In the genomic region with DNA sequence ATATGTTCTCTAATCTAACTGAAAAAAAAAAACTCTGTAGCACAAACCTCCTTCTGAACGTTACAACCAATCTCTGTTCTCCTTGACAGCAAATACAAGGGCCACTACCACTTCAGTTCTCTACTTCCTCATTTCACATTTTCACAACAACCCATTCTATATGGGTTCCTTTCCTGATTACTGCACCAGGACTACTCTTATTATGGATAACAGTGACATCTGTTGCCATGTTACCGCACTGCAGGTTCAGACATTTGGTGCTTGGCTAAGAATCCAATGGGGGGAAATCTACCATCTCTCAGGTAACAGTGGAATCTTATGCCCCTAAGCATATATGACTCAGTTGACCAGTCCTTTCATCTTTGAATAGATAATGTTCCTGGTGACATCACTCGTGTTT, we compare ENCODE assay signal across 11 cellular contexts. TPM values are rescaled to one million over a fixed set of nuclear protein-coding genes. Genes with fewer than 3 reads are reported as not detected.
DNase-seq lines count a peak whose midpoint lies in the region; ATAC-seq and TF ChIP-seq lines count a peak whose summit lies in the region.
"Had no signal": no experiment of that assay in that cellular context is flagged by ENCODE, and none has a peak within 500 bp of the region (broad histone marks: within the 10 kb centered on the region; RNA-seq: fewer than 3 reads in every experiment).

No MANE protein-coding gene starts in this region.

- CTCF ChIA-PET in activated B cell treated with CpG ODN at 0.5 μM for 24 hours (lab: Charles Lee), result no interaction called here

- no peaks in the 10 kb centered on the region for H3K36me3 Mint-ChIP-seq in activated B cell treated with CpG ODN at 0.5 μM for 24 hours (ENCODE audit: low read depth)

- in situ Hi-C loops in KBM-7 (cut with MboI; ENCODE audit: low pct_unique_long_range_greater_than_20kb, low sequenced_read_pairs), result no loop called here

- DNase-seq in NCI-H1105 treated with DMSO at 0.1 percent for 48 hours (lab: John Stamatoyannopoulos, UW) (peak; percentile 13), NCI-H1105 (lab: John Stamatoyannopoulos, UW) (no peak), KBM-7 (peak; percentile 91), activated B cell treated with CpG ODN at 0.5 μM for 24 hours (no peak), medulla oblongata (ENCODE audit: extremely low spot score) (peak; percentile 35), T-helper 2 cell (no peak)

- TF ChIP-seq CTCF in activated B cell treated with CpG ODN at 0.5 μM for 24 hours (IDR thresholded peaks at IDR 0.05), result no peak

- H3K9me3 Mint-ChIP-seq in activated B cell treated with CpG ODN at 0.5 μM for 24 hours, result peaks cover 3% of the 10 kb centered on the region

- peaks cover 22% of the 10 kb centered on the region for H3K27me3 Mint-ChIP-seq in activated B cell treated with CpG ODN at 0.5 μM for 24 hours

- H3K4me3 Mint-ChIP-seq in activated B cell treated with CpG ODN at 0.5 μM for 24 hours, result no peak overlapping the region
- H3K4me3 Mint-ChIP-seq: IgD-negative memory B cell had no signal

- intact Hi-C loops in activated B cell treated with CpG ODN at 0.5 μM for 24 hours (cut with micrococcal nuclease), result no loop called here

- no peak overlapping the region for H3K27ac Mint-ChIP-seq in activated B cell treated with CpG ODN at 0.5 μM for 24 hours
- H3K27ac Mint-ChIP-seq: IgD-negative memory B cell had no signal

- ATAC-seq in activated B cell treated with CpG ODN at 0.5 μM for 24 hours (ENCODE audit: low read depth) (peak; percentile 45), HG03565 (IDR thresholded peaks at IDR 0.05; ENCODE audit: unreplicated experiment) (no peak), HG02610 (IDR thresholded peaks at IDR 0.05; ENCODE audit: unreplicated experiment) (no peak)

- H3K4me1 Mint-ChIP-seq in activated B cell treated with CpG ODN at 0.5 μM for 24 hours, result peaks cover 4% of the 10 kb centered on the region

- POLR2A ChIA-PET in activated B cell treated with CpG ODN at 0.5 μM for 24 hours (lab: Charles Lee), result no interaction called here

RNA-seq across cellular contexts. Expression of a gene that starts 11.6 kb away (rescaled TPM):
- total RNA-seq in activated B cell treated with CpG ODN at 0.5 μM for 24 hours, result 0.20 and 0.27 TPM in 2 replicates
- total RNA-seq: renal cortical epithelial cell had no signal

RNA-seq across cellular contexts. Expression of a gene that starts 22.4 kb away (rescaled TPM):
- total RNA-seq in activated B cell treated with CpG ODN at 0.5 μM for 24 hours, result 0.12 TPM in 1 of 2 replicates, not detected in the other
- total RNA-seq: temporal lobe had no signal

RNA-seq across cellular contexts. Expression of a gene that starts 31.7 kb away (rescaled TPM):
- 0.49 TPM in 1 of 2 replicates, not detected in the other for total RNA-seq in activated B cell treated with CpG ODN at 0.5 μM for 24 hours

RNA-seq across cellular contexts. Expression of a gene that starts 59.6 kb away (rescaled TPM):
- total RNA-seq in activated B cell treated with CpG ODN at 0.5 μM for 24 hours, result not detected in 2 replicates
- total RNA-seq: renal cortical epithelial cell had no signal

Comparison
In these comparisons a context has a peak if more than half of its experiments do, and no peak if none do; other contexts are left out.
1. DNase-seq: peak in NCI-H1105 treated with DMSO at 0.1 percent for 48 hours (single experiment), KBM-7 (single experiment) and medulla oblongata (single experiment); none in NCI-H1105 (single experiment), activated B cell treated with CpG ODN at 0.5 μM for 24 hours (single experiment) and T-helper 2 cell (0 of 5).